Comparison of ENCODE assay signal across 1 cellular context in genomic region chr7:47746468-47746867, GRCh38.
TF ChIP-seq lines count a peak whose summit lies in the region.

No MANE protein-coding gene starts in this region.

TF ChIP-seq in HepG2, 621 proteins besides CTCF, POLR2A, EP300 and RAD21 (continued from another document):
- TF ChIP-seq PRDM4 (CRISPR knock-in tag; IDR thresholded peaks at IDR 0.05; ENCODE audit: borderline replicate concordance) = no peak
- TF ChIP-seq, protein P1, sequence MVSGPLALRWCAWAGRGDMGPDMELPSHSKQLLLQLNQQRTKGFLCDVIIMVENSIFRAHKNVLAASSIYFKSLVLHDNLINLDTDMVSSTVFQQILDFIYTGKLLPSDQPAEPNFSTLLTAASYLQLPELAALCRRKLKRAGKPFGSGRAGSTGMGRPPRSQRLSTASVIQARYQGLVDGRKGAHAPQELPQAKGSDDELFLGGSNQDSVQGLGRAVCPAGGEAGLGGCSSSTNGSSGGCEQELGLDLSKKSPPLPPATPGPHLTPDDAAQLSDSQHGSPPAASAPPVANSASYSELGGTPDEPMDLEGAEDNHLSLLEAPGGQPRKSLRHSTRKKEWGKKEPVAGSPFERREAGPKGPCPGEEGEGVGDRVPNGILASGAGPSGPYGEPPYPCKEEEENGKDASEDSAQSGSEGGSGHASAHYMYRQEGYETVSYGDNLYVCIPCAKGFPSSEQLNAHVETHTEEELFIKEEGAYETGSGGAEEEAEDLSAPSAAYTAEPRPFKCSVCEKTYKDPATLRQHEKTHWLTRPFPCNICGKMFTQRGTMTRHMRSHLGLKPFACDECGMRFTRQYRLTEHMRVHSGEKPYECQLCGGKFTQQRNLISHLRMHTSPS (CRISPR knock-in tag; IDR thresholded peaks at IDR 0.05; ENCODE audit: low read depth) = no peak
TF ChIP-seq in HepG2: peak in this region for 1.
